In genomic region chr14:75274045-75274898, GRCh38 we compare ENCODE assay signal across 14 cellular contexts. TPM values are rescaled to one million over a fixed set of nuclear protein-coding genes. Genes with fewer than 3 reads are reported as not detected.
DNase-seq lines count a peak whose midpoint lies in the region; ATAC-seq and TF ChIP-seq lines count a peak whose summit lies in the region.
"Had no signal": no experiment of that assay in that cellular context is flagged by ENCODE, and none has a peak within 500 bp of the region (broad histone marks: within the 10 kb centered on the region; RNA-seq: fewer than 3 reads in every experiment).

No MANE protein-coding gene starts in this region.

- H3K4me1 Mint-ChIP-seq in brain = peaks cover 40% of the 10 kb centered on the region
- peaks cover 30 to 52% of the 10 kb centered on the region in 2 donors for H3K4me1 Mint-ChIP-seq in stimulated activated naive B cell treated with anti-CD40 and anti-IgM and Interleukin-4, amounts not matched to agents 10 μg/mL and 1 μg/mL and 100 μg/mL, for 72 hours
- H3K4me1 Mint-ChIP-seq in stimulated activated memory B cell treated with anti-CD40 and anti-IgM and Interleukin-4, amounts not matched to agents 10 μg/mL and 1 μg/mL and 100 μg/mL, for 72 hours = peaks cover 38% of the 10 kb centered on the region

- peaks cover under 1% of the 10 kb centered on the region for H3K36me3 Mint-ChIP-seq in brain
- peaks cover 0 to 4% of the 10 kb centered on the region in 2 donors for H3K36me3 Mint-ChIP-seq in stimulated activated naive B cell treated with anti-CD40 and anti-IgM and Interleukin-4, amounts not matched to agents 10 μg/mL and 1 μg/mL and 100 μg/mL, for 72 hours
- H3K36me3 Mint-ChIP-seq in stimulated activated memory B cell treated with anti-CD40 and anti-IgM and Interleukin-4, amounts not matched to agents 10 μg/mL and 1 μg/mL and 100 μg/mL, for 72 hours = no peaks in the 10 kb centered on the region

- H3K27ac ChIP-seq in IMR-90 (ENCODE audit: insufficient read depth, low read length) = peak overlapping the region; percentile 16; the same call in 1 of the 2 replicates
- peak overlapping the region; percentile 26 to 54 for H3K27ac ChIP-seq in mucosa of rectum (ENCODE audit: low read depth in 2 of 2, low read length in 2 of 2)
- peak overlapping the region in 2 of 3 donors; percentile 100 for H3K27ac ChIP-seq in thyroid gland

- 0 out of 2 replicates have a peak overlapping the region, but pooled peaks have one; percentile 2 for H3K14ac ChIP-seq in IMR-90 (replicated peaks; ENCODE audit: low read depth, low read length)

- H3K9ac ChIP-seq in IMR-90 (ENCODE audit: low read depth, low read length) (no peak overlapping the region), mucosa of rectum (ENCODE audit: low read depth in 1 of 2, low read length in 2 of 2) (no peak overlapping the region)

- H3K18ac ChIP-seq in IMR-90 (ENCODE audit: low read depth, low read length) = no peak overlapping the region

- no TSS peak for BruUV-seq in IMR-90 (replicated peaks; lab: Mats Ljungman, UMichigan)

- no peak; the same call in 1 of the 2 replicates for TF ChIP-seq POLR2A in IMR-90 (IDR thresholded peaks at IDR 0.05; ENCODE audit: low read depth, low read length)
- TF ChIP-seq POLR2A in thyroid gland (IDR thresholded peaks at IDR 0.05) = no peak

- H3K4me3 ChIP-seq in IMR-90 (ENCODE audit: insufficient read depth, low read depth, low read length) (no peak overlapping the region), mucosa of rectum (ENCODE audit: low read length in 2 of 2) (no peak overlapping the region), thyroid gland (replicated peaks in 1 of 3) (no peak overlapping the region)

- POLR2A ChIA-PET in IMR-90 (lab: Charles Lee; ENCODE audit: unreplicated experiment) = no interaction called here

- peak overlapping the region; percentile 10 to 90 (median 69) for H3K27ac Mint-ChIP-seq in brain
- no peak overlapping the region for H3K27ac Mint-ChIP-seq in stimulated activated naive B cell treated with anti-CD40 and anti-IgM and Interleukin-4, amounts not matched to agents 10 μg/mL and 1 μg/mL and 100 μg/mL, for 72 hours
- H3K27ac Mint-ChIP-seq in stimulated activated memory B cell treated with anti-CD40 and anti-IgM and Interleukin-4, amounts not matched to agents 10 μg/mL and 1 μg/mL and 100 μg/mL, for 72 hours = no peak overlapping the region

- dilution Hi-C loops in IMR-90 (cut with HindIII; ENCODE audit: low sequenced_read_pairs, unreplicated experiment) = no loop called here

- no peak overlapping the region for H4K8ac ChIP-seq in IMR-90 (ENCODE audit: low read depth in 2 of 2, low read length in 2 of 2)

- H3K4ac ChIP-seq in IMR-90 (ENCODE audit: low read depth, low read length) = no peak overlapping the region

- H2BK5ac ChIP-seq in IMR-90 (ENCODE audit: low read depth, low read length, poor library complexity, severe bottlenecking) = no peak overlapping the region

- peaks cover 0 to 6% (median 0%) of the 10 kb centered on the region in 5 experiments for H3K9me3 Mint-ChIP-seq in brain
- no peaks in the 10 kb centered on the region for H3K9me3 Mint-ChIP-seq in stimulated activated naive B cell treated with anti-CD40 and anti-IgM and Interleukin-4, amounts not matched to agents 10 μg/mL and 1 μg/mL and 100 μg/mL, for 72 hours
- H3K9me3 Mint-ChIP-seq in stimulated activated memory B cell treated with anti-CD40 and anti-IgM and Interleukin-4, amounts not matched to agents 10 μg/mL and 1 μg/mL and 100 μg/mL, for 72 hours = no peaks in the 10 kb centered on the region

- H4K91ac ChIP-seq in IMR-90 (ENCODE audit: insufficient read depth, low read depth, low read length) = no peak overlapping the region

- TF ChIP-seq CTCF in IMR-90 (conservative IDR thresholded peaks at IDR 0.05; ENCODE audit: low read depth, low read length) (no peak), brain (conservative IDR thresholded peaks at IDR 0.05) (no peak), thyroid gland (IDR thresholded peaks at IDR 0.05) (no peak)

- H3K36me3 ChIP-seq in IMR-90 (ENCODE audit: control insufficient read depth, insufficient read depth, low read length) (no peaks in the 10 kb centered on the region), mucosa of rectum (ENCODE audit: control insufficient read depth in 2 of 2, insufficient read depth in 2 of 2, low read length in 2 of 2) (peaks cover 0 to 2% of the 10 kb centered on the region in 2 donors), thyroid gland (peaks cover 0 to 5% of the 10 kb centered on the region in 2 donors)

- H2BK15ac ChIP-seq in IMR-90 (ENCODE audit: low read depth, low read length) = no peak overlapping the region

- peak overlapping the region; percentile 1; the same call in 1 of the 2 replicates for H2BK120ac ChIP-seq in IMR-90 (ENCODE audit: low read depth, low read length)

- peak overlapping the region; percentile 45 for H3K4me2 ChIP-seq in IMR-90 (ENCODE audit: low read depth, low read length)

- TF ChIP-seq RAD21 in IMR-90 (IDR thresholded peaks at IDR 0.05; ENCODE audit: low read length) = no peak

- CTCF ChIA-PET in IMR-90 (lab: Yijun Ruan, JAX) = interaction anchor here (0.6 kb wide), 1 partner anchor 13 kb away, joined by 4 read pairs; no protein-coding TSS in a partner anchor

- 100% methylated on average over 1 of the region's 6 CpGs; no CpG with 5 or more reads in 1 of the 2 experiments for WGBS in IMR-90 (ENCODE audit: extremely low coverage in 2 of 2, insufficient read length in 1 of 2), 2 experiments
- WGBS in thyroid gland, 2 donors = 84 to 88% methylated on average over 6 of the region's 6 CpGs

- peak overlapping the region; percentile 50; the same call in 1 of the 2 replicates for H2AK5ac ChIP-seq in IMR-90 (ENCODE audit: low read depth, low read length)

- H2BK20ac ChIP-seq in IMR-90 (ENCODE audit: low read depth, low read length) = 0 out of 2 replicates have a peak overlapping the region, but pooled peaks have one; percentile 29

- no peak overlapping the region for H2AFZ ChIP-seq in IMR-90 (replicated peaks; ENCODE audit: low read length, poor library complexity)

- H3K27me3 ChIP-seq in IMR-90 (ENCODE audit: control insufficient read depth, insufficient read depth, low read length) (no peaks in the 10 kb centered on the region), mucosa of rectum (ENCODE audit: control insufficient read depth in 2 of 2, insufficient read depth in 2 of 2, low read length in 2 of 2) (no peaks in the 10 kb centered on the region), thyroid gland (no peaks in the 10 kb centered on the region)

- H3K23ac ChIP-seq in IMR-90 (ENCODE audit: low read depth, low read length) = no peak overlapping the region

- H4K5ac ChIP-seq in IMR-90 (ENCODE audit: low read depth, low read length) = no peak overlapping the region

- in situ Hi-C loops in IMR-90 (cut with MboI; ENCODE audit: low sequenced_read_pairs) = no loop called here

- H3K27me3 Mint-ChIP-seq in brain = peaks cover 33% of the 10 kb centered on the region
- H3K27me3 Mint-ChIP-seq in stimulated activated naive B cell treated with anti-CD40 and anti-IgM and Interleukin-4, amounts not matched to agents 10 μg/mL and 1 μg/mL and 100 μg/mL, for 72 hours = peaks cover 5 to 8% of the 10 kb centered on the region in 2 donors
- peaks cover 35% of the 10 kb centered on the region for H3K27me3 Mint-ChIP-seq in stimulated activated memory B cell treated with anti-CD40 and anti-IgM and Interleukin-4, amounts not matched to agents 10 μg/mL and 1 μg/mL and 100 μg/mL, for 72 hours

- H3K9me1 ChIP-seq in IMR-90 (ENCODE audit: insufficient read depth, low read length) = peaks cover 3% of the 10 kb centered on the region; the same call in 1 of the 2 replicates

- intact Hi-C loops in IMR-90 (cut with micrococcal nuclease) (no loop called here), thyroid gland (cut with DNase I) (no loop called here)

- H4K20me1 ChIP-seq in IMR-90 (ENCODE audit: insufficient read depth, low read length) = peaks cover 17% of the 10 kb centered on the region

- DNase-seq in IMR-90 (no peak), thyroid gland (no peak), NCI-H69 (lab: John Stamatoyannopoulos, UW) (no peak)
- DNase-seq in stimulated activated naive B cell treated with anti-CD40 and anti-IgM and Interleukin-4, amounts not matched to agents 10 μg/mL and 1 μg/mL and 100 μg/mL, for 72 hours = no peak
- DNase-seq: activated CD4-positive, alpha-beta T cell treated with anti-CD3 and anti-CD28 coated beads for 48 hours; COR-L47; glutamatergic neuron; NCI-H1436; NCI-H748 treated with DMSO at 0.1 percent for 48 hours had no signal

- H3K4me1 ChIP-seq in IMR-90 (ENCODE audit: control insufficient read depth, insufficient read depth, low read length) = peaks cover 12% of the 10 kb centered on the region
- peaks cover 36% of the 10 kb centered on the region in 2 donors for H3K4me1 ChIP-seq in mucosa of rectum (ENCODE audit: control insufficient read depth in 2 of 2, insufficient read depth in 2 of 2, low read length in 2 of 2)
- H3K4me1 ChIP-seq in thyroid gland = peaks cover 22 to 37% of the 10 kb centered on the region in 2 donors

- no peak overlapping the region for H2AK9ac ChIP-seq in IMR-90 (replicated peaks; ENCODE audit: low read depth, low read length, poor library complexity)

- no peak overlapping the region for H3K56ac ChIP-seq in IMR-90 (ENCODE audit: extremely low read depth, insufficient read depth, low read length)

- peaks cover 0 to 7% of the 10 kb centered on the region in 2 experiments; a peak in 2 of 4 replicates for H3K79me1 ChIP-seq in IMR-90 (ENCODE audit: low read depth in 1 of 2, low read length in 2 of 2)

- H3K9me3 ChIP-seq in IMR-90 (ENCODE audit: control insufficient read depth, insufficient read depth, low read length) (no peaks in the 10 kb centered on the region), mucosa of rectum (ENCODE audit: control insufficient read depth in 2 of 2, low read length in 2 of 2) (no peaks in the 10 kb centered on the region), thyroid gland (no peaks in the 10 kb centered on the region)

- no peak for ATAC-seq in IMR-90 (ENCODE audit: low read depth)
- no peak for ATAC-seq in stimulated activated naive B cell treated with anti-CD40 and anti-IgM and Interleukin-4, amounts not matched to agents 10 μg/mL and 1 μg/mL and 100 μg/mL, for 72 hours (replicated peaks)
- no peak for ATAC-seq in stimulated activated memory B cell treated with anti-CD40 and anti-IgM and Interleukin-4, amounts not matched to agents 10 μg/mL and 1 μg/mL and 100 μg/mL, for 72 hours
- ATAC-seq: HepG2, sciatic nerve had no signal

- H3K4me3 Mint-ChIP-seq in brain = peak overlapping the region in 2 of 5 experiments; percentile 58 to 73
- H3K4me3 Mint-ChIP-seq in stimulated activated naive B cell treated with anti-CD40 and anti-IgM and Interleukin-4, amounts not matched to agents 10 μg/mL and 1 μg/mL and 100 μg/mL, for 72 hours = peak overlapping the region in 1 of 2 donors; percentile 49
- H3K4me3 Mint-ChIP-seq in stimulated activated memory B cell treated with anti-CD40 and anti-IgM and Interleukin-4, amounts not matched to agents 10 μg/mL and 1 μg/mL and 100 μg/mL, for 72 hours = no peak overlapping the region

RNA-seq across cellular contexts. Expression of gene FOS, which starts 4.4 kb away (rescaled TPM):
- total RNA-seq in IMR-90 (2012; rRNA removed) = 53.6 and 86.7 TPM in 2 replicates
- polyA plus RNA-seq in IMR-90 (2012; rRNA removed) = 171 and 406 TPM in 2 replicates
- 405 and 665 TPM in 2 replicates for polyA plus RNA-seq in IMR-90 (2012; cell fraction: cytosol; rRNA removed)
- 1,840 and 2,271 TPM in 2 replicates for polyA plus RNA-seq in IMR-90 (2012; cell fraction: nucleus; rRNA removed; ENCODE audit: low replicate concordance)
- 9.4 TPM for polyA plus RNA-seq in brain (ENCODE audit: insufficient read depth, low read depth, low replicate concordance)
- 100 to 1,000 TPM in 2 of 4 donors, 10 to 100 TPM in 2; 32.1 to 239 (median 121) TPM for total RNA-seq in thyroid gland

Comparison
In these comparisons a context has a peak if more than half of its experiments do, and no peak if none do; other contexts are left out.
1. H3K27ac ChIP-seq: peak in every context shown above with its lines; median percentile 100 in thyroid gland; 40 in mucosa of rectum; 16 in IMR-90.
2. H3K27ac Mint-ChIP-seq: peak in brain (5 of 5); none in stimulated activated naive B cell treated with anti-CD40 and anti-IgM and Interleukin-4, amounts not matched to agents 10 μg/mL and 1 μg/mL and 100 μg/mL, for 72 hours (single experiment) and stimulated activated memory B cell treated with anti-CD40 and anti-IgM and Interleukin-4, amounts not matched to agents 10 μg/mL and 1 μg/mL and 100 μg/mL, for 72 hours (single experiment).